1 cellular context compared by ENCODE assay signal in genomic region chr7:47763063-47763974, GRCh38.
TF ChIP-seq lines count a peak whose summit lies in the region.

No MANE protein-coding gene starts in this region.

TF ChIP-seq in HEK293, 187 proteins besides CTCF, POLR2A, EP300 and RAD21 (continued from another document):
- TF ChIP-seq ZNF600 (tag by site-specific recombination; IDR thresholded peaks at IDR 0.05): no peak
TF ChIP-seq in HEK293: peak in this region for 8.
